25 cellular contexts compared by ENCODE assay signal in the genomic region with DNA sequence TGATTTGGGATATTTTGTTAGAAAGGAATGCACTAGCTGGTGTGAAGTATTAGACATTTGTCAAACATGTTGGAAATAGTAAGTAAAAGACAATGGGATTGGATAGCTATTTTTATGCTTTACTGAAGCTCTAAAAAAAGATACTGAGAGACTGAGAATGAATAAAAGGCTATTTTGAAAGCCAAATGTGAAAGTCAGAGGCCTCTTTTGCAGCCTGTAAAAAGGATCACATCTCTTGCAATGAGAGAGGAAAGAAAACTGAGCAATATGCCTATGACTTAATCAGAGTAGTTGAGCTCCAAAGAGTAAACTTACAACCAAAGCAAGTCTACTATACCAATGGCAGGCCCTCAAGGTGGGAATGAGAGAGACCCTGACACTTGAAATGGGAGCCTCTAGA.
DNase-seq lines count a peak whose midpoint lies in the region; ATAC-seq, FAIRE-seq and TF ChIP-seq lines count a peak whose summit lies in the region.
"Had no signal": no experiment of that assay in that cellular context is flagged by ENCODE, and none has a peak within 500 bp of the region (broad histone marks: within the 10 kb centered on the region; RNA-seq: fewer than 3 reads in every experiment).

No MANE protein-coding gene starts in this region.

- TF ChIP-seq RAD21 in GM12878 (IDR thresholded peaks at IDR 0.05; ENCODE audit: insufficient read depth, low read depth, low read length): no peak

- no peaks in the 10 kb centered on the region for H3K27me3 Mint-ChIP-seq in MCF 10A (ENCODE audit: insufficient read depth, unreplicated experiment)
- H3K27me3 Mint-ChIP-seq: CD4-positive, alpha-beta T cell had no signal

- CTCF ChIA-PET in GM12878 (lab: Yijun Ruan, JAX): no interaction called here
- CTCF ChIA-PET in MCF 10A (lab: Yijun Ruan, JAX): no interaction called here

- no peak overlapping the region for H3K27ac ChIP-seq in GM12878 (ENCODE audit: control insufficient read depth, insufficient read depth)
- H3K27ac ChIP-seq: A549; BLaER1 treated with 17β-estradiol and CSF1 and Interleukin-3, amounts not matched to agents 10 nM and 100 nM had no signal

- H3K4me2 ChIP-seq in GM12878 (ENCODE audit: control insufficient read depth, insufficient read depth): peak overlapping the region; percentile 13
- H3K4me2 ChIP-seq: A549; BLaER1 treated with 17β-estradiol and CSF1 and Interleukin-3, amounts not matched to agents 10 nM and 100 nM; GM23338 had no signal

- TF ChIP-seq CTCF in GM12878 (IDR thresholded peaks at IDR 0.05 in 2 of 3, conservative IDR thresholded peaks at IDR 0.05 in 1 of 3; ENCODE audit: control insufficient read depth in 2 of 3, extremely low read depth in 1 of 3, insufficient read depth in 1 of 3, low read depth in 3 of 3, low read length in 3 of 3) (no peak), MCF 10A (IDR thresholded peaks at IDR 0.05; ENCODE audit: unreplicated experiment) (no peak)

- H4K20me1 ChIP-seq in GM12878 (ENCODE audit: control insufficient read depth, insufficient read depth): no peaks in the 10 kb centered on the region
- H4K20me1 ChIP-seq: BLaER1 treated with 17β-estradiol and CSF1 and Interleukin-3, amounts not matched to agents 10 nM and 100 nM had no signal

- no peaks in the 10 kb centered on the region for H3K79me2 ChIP-seq in GM12878 (ENCODE audit: control insufficient read depth, insufficient read depth, low read length)

- no peak for FAIRE-seq in GM12878 (lab: Jason Lieb, UNC)
- FAIRE-seq: A549, D721Med, GM12891 had no signal

- no peaks in the 10 kb centered on the region for H3K36me3 Mint-ChIP-seq in MCF 10A (ENCODE audit: insufficient read depth, unreplicated experiment)
- H3K36me3 Mint-ChIP-seq: CD14-positive monocyte; CD8-positive, alpha-beta memory T cell had no signal

- H3K9me3 Mint-ChIP-seq in MCF 10A (ENCODE audit: unreplicated experiment): peaks cover 8% of the 10 kb centered on the region

- H2AFZ ChIP-seq in GM12878 (ENCODE audit: control insufficient read depth, low read depth, low read length): no peak overlapping the region
- H2AFZ ChIP-seq: GM23338 had no signal

- POLR2A ChIA-PET in GM12878 (lab: Charles Lee): no interaction called here
- POLR2A ChIA-PET in MCF 10A (lab: Yijun Ruan, JAX): no interaction called here

- H3K9ac ChIP-seq in GM12878 (ENCODE audit: control insufficient read depth, insufficient read depth, low read length): no peak overlapping the region
- H3K9ac ChIP-seq: BLaER1 treated with 17β-estradiol and CSF1 and Interleukin-3, amounts not matched to agents 10 nM and 100 nM had no signal

- no peak overlapping the region for H3K27ac Mint-ChIP-seq in MCF 10A (ENCODE audit: low read depth, unreplicated experiment)
- H3K27ac Mint-ChIP-seq: CD14-positive monocyte; CD4-positive, alpha-beta T cell; CD8-positive, alpha-beta memory T cell; GM23338; H9 had no signal

- in situ Hi-C loops in GM12878 (cut with MboI): no loop called here

- no peak for TF ChIP-seq POLR2A in GM12878 (IDR thresholded peaks at IDR 0.05; ENCODE audit: low read depth, low read length)

- intact Hi-C loops in GM12878 (cut with micrococcal nuclease; ENCODE audit: unreplicated experiment): no loop called here
- intact Hi-C loops in MCF 10A (cut with micrococcal nuclease): no loop called here

- no peak for TF ChIP-seq EP300 in GM12878 (IDR thresholded peaks at IDR 0.05; ENCODE audit: borderline replicate concordance in 1 of 2, control insufficient read depth in 1 of 2, low read depth in 2 of 2, low read length in 2 of 2)

- no peaks in the 10 kb centered on the region for H3K4me1 Mint-ChIP-seq in MCF 10A (ENCODE audit: insufficient read depth, unreplicated experiment)
- H3K4me1 Mint-ChIP-seq: CD14-positive monocyte; CD8-positive, alpha-beta memory T cell; GM23338; H9 had no signal

- DNase-seq in GM12878 (ENCODE audit: low read depth, low spot score) (no peak), MCF 10A (ENCODE audit: unreplicated experiment) (no peak), NCI-H345 treated with DMSO at 0.1 percent for 48 hours (lab: John Stamatoyannopoulos, UW; ENCODE audit: unreplicated experiment) (no peak)
- DNase-seq in activated CD8-positive, alpha-beta memory T cell treated with anti-CD3 and anti-CD28 coated beads for 24 hours: no peak
- DNase-seq: 8988T; ACHN; AML-193; BE2C; CD4-positive, alpha-beta T cell; CD8-positive, alpha-beta memory T cell; DMS 273 treated with DMSO at 0.1 percent for 48 hours; DMS79; EL; GDM1; H9 had no signal

- RAD21 ChIA-PET in GM12878 (lab: Charles Lee; ENCODE audit: unreplicated experiment): no interaction called here

- no peaks in the 10 kb centered on the region for H3K27me3 ChIP-seq in GM12878 (replicated peaks in 1 of 2; ENCODE audit: control insufficient read depth in 2 of 2, insufficient read depth in 2 of 2, low read length in 1 of 2)
- H3K27me3 ChIP-seq: BE2C; BLaER1 treated with 17β-estradiol and CSF1 and Interleukin-3, amounts not matched to agents 10 nM and 100 nM had no signal

- BruUV-seq in GM12878 (replicated peaks; lab: Mats Ljungman, UMichigan): no TSS peak
- BruUV-seq in MCF 10A (replicated peaks; lab: Mats Ljungman, UMichigan): no TSS peak

- no peaks in the 10 kb centered on the region for H3K36me3 ChIP-seq in GM12878 (ENCODE audit: control insufficient read depth in 2 of 2, insufficient read depth in 2 of 2, low read length in 1 of 2)
- H3K36me3 ChIP-seq: BE2C; BLaER1 treated with 17β-estradiol and CSF1 and Interleukin-3, amounts not matched to agents 10 nM and 100 nM had no signal

- no peaks in the 10 kb centered on the region; the same call in 2 of the 3 replicates for H3K9me3 ChIP-seq in GM12878 (replicated peaks; ENCODE audit: control insufficient read depth, insufficient read depth, low read length)
- H3K9me3 ChIP-seq: A549, BE2C had no signal

- H3K4me3 ChIP-seq in GM12878: no peak overlapping the region
- H3K4me3 ChIP-seq: A549; BLaER1 treated with 17β-estradiol and CSF1 and Interleukin-3, amounts not matched to agents 10 nM and 100 nM; GM23338 had no signal

- ATAC-seq in GM18519 (IDR thresholded peaks at IDR 0.05; ENCODE audit: low FRiP score, unreplicated experiment): peak; percentile 60
- peak; percentile 50 for ATAC-seq in GM21717 (IDR thresholded peaks at IDR 0.05; ENCODE audit: unreplicated experiment)
- ATAC-seq in HG03025 (IDR thresholded peaks at IDR 0.05; ENCODE audit: low FRiP score, unreplicated experiment): peak; percentile 64
- no peak for ATAC-seq in GM12878
- ATAC-seq: A549, GM23338, HCT116 had no signal

- SMC1A ChIA-PET in GM12878 (lab: Charles Lee; ENCODE audit: uncharacterized antibody, unreplicated experiment): no interaction called here

- no peak overlapping the region for H3K4me3 Mint-ChIP-seq in MCF 10A (ENCODE audit: unreplicated experiment)
- H3K4me3 Mint-ChIP-seq: CD14-positive monocyte; CD4-positive, alpha-beta T cell; CD8-positive, alpha-beta memory T cell; GM23338; H9 had no signal

- no peaks in the 10 kb centered on the region for H3K4me1 ChIP-seq in GM12878 (ENCODE audit: control insufficient read depth, insufficient read depth, low read length)
- H3K4me1 ChIP-seq: A549; BE2C; BLaER1 treated with 17β-estradiol and CSF1 and Interleukin-3, amounts not matched to agents 10 nM and 100 nM had no signal

TF ChIP-seq in GM12878, 131 proteins besides CTCF, POLR2A, EP300 and RAD21:
- TF ChIP-seq MEF2A (IDR thresholded peaks at IDR 0.05; ENCODE audit: insufficient read depth, low read depth, low read length): peak; percentile 59; the same call in 1 of the 2 replicates
- no peak for TF ChIP-seq NFXL1 (IDR thresholded peaks at IDR 0.05; ENCODE audit: borderline replicate concordance)
- no peak for TF ChIP-seq MEF2B (IDR thresholded peaks at IDR 0.05; ENCODE audit: partially characterized antibody, poor library complexity, severe bottlenecking)
- TF ChIP-seq PAX8 (IDR thresholded peaks at IDR 0.05): no peak
TF ChIP-seq in GM12878: peak in this region for 1.
